Comparison of ENCODE assay signal across 8 cellular contexts in the genomic region with DNA sequence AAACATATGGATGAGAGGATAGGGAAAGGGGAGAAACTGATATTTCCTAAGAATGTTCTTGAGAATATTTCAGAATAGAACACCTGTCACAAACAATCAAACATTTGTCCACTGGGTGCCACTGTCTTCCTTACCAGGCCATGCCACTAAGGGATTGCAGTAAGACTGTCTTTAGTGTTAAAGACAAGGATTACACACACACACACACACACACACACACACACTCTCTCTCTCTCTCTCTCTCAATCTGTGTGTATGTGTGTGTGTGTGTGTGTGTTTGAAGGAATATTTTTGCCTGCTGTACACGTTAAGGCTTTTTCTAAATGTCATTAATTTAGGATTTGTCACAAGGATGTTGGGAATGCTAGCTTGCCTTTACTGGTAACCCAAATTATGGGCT.
DNase-seq lines count a peak whose midpoint lies in the region; ATAC-seq and TF ChIP-seq lines count a peak whose summit lies in the region.

No MANE protein-coding gene starts in this region.

- H3K4me3 ChIP-seq in foreskin fibroblast (ENCODE audit: low read depth in 1 of 2, low read length in 2 of 2): no peak overlapping the region

- DNase-seq in NCI-H2081 (lab: John Stamatoyannopoulos, UW): peak; percentile 7 to 25
- no peak for DNase-seq in NCI-H2081 treated with DMSO at 0.1 percent for 48 hours (lab: John Stamatoyannopoulos, UW)
- peak; percentile 75 for DNase-seq in SW480 (ENCODE audit: low spot score)
- peak; percentile 38 to 72 for DNase-seq in foreskin fibroblast
- peak; percentile 28 for DNase-seq in putamen (ENCODE audit: low spot score)
- DNase-seq in cortex of kidney (lab: John Stamatoyannopoulos, UW): no peak

- ATAC-seq in GM19438 (IDR thresholded peaks at IDR 0.05; ENCODE audit: low read depth, unreplicated experiment) (peak; percentile 83), HG03558 (IDR thresholded peaks at IDR 0.05; ENCODE audit: extremely low read depth, unreplicated experiment) (peak; percentile 53)

- TF ChIP-seq CTCF in foreskin fibroblast (IDR thresholded peaks at IDR 0.05; ENCODE audit: low read depth, low read length): peak; percentile 23

Comparison
In these comparisons a context has a peak if more than half of its experiments do, and no peak if none do; other contexts are left out.
1. DNase-seq: peak in NCI-H2081 (2 of 2), SW480 (single experiment), foreskin fibroblast (2 of 2) and putamen (single experiment); none in NCI-H2081 treated with DMSO at 0.1 percent for 48 hours (single experiment) and cortex of kidney (single experiment).